9 cellular contexts compared by ENCODE assay signal in the genomic region with DNA sequence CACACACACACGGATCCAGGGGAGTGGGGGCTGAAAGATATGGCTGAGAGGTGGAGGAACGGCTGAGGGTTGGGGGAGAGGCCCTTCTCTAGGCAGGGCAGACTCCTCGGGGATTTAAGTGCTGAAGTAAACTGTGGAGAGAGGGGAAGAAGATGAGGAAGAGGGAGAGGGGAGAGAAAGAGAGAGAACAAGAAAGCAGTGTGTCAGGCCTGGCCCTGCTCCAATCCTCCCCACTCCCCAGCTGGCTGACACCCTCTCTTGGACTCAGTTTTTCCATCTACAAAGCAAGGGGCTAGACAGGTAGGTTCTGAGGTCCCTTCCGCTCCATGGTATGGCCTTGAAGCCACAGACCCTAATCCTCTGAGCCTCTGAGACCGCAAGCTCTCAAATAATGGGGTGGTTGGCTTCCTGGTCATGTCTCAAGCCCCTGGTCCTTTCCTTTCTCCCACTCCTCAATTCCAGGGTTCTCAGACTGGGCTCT. TPM values are rescaled to one million over a fixed set of nuclear protein-coding genes. Genes with fewer than 3 reads are reported as not detected.
DNase-seq lines count a peak whose midpoint lies in the region; ATAC-seq, FAIRE-seq and TF ChIP-seq lines count a peak whose summit lies in the region.
"Had no signal": no experiment of that assay in that cellular context is flagged by ENCODE, and none has a peak within 500 bp of the region (broad histone marks: within the 10 kb centered on the region; RNA-seq: fewer than 3 reads in every experiment).

No MANE protein-coding gene starts in this region.

- H3K4me3 ChIP-seq in keratinocyte (ENCODE audit: control insufficient read depth in 2 of 3, extremely low read depth in 1 of 3, insufficient read depth in 2 of 3, low read depth in 1 of 3, low read length in 3 of 3), result no peak overlapping the region

- dilution Hi-C loops in keratinocyte (cut with MboI; ENCODE audit: extremely low pct_ligation_motif_present, low sequenced_read_pairs), result no loop called here

- POLR2A ChIA-PET in activated naive CD8-positive, alpha-beta T cell treated with anti-CD3 and anti-CD28 coated beads, Interleukin-2, amount 10 ng/mL, durations not matched to agents 7 days and 5 days (lab: Charles Lee), result interaction anchor here (1.3 to 14.8 kb wide), 3 partner anchors 8 to 11 kb away, joined by 3 to 384 read pairs (median 4); a partner anchor contains a TSS

- H4K20me1 ChIP-seq in keratinocyte (ENCODE audit: control insufficient read depth, extremely low read depth, insufficient read depth, low read length), result no peaks in the 10 kb centered on the region

- no peaks in the 10 kb centered on the region for H3K27me3 ChIP-seq in keratinocyte (ENCODE audit: control insufficient read depth, extremely low read depth, insufficient read depth, low read length)

- H3K27ac Mint-ChIP-seq in T-helper 1 cell treated with Interleukin-12 subunit alpha and Interleukin-12 subunit beta and Interleukin-4 antibody, amounts not matched to agents 30 μg/mL and 1 μg/mL, for 36 hours, result peak overlapping the region; percentile 76
- H3K27ac Mint-ChIP-seq in activated naive CD8-positive, alpha-beta T cell treated with anti-CD3 and anti-CD28 coated beads, Interleukin-2, amount 10 ng/mL, durations not matched to agents 7 days and 5 days, result peak overlapping the region; percentile 86
- H3K27ac Mint-ChIP-seq in stimulated activated naive CD8-positive, alpha-beta T cell treated with anti-CD3 and anti-CD28 coated beads, Interleukin-15, Interleukin-2, amounts not matched to agents 100 ng/mL and 50 ng/mL, for 24 hours, result peak overlapping the region; percentile 96

- peaks cover 34% of the 10 kb centered on the region for H3K4me1 ChIP-seq in keratinocyte (ENCODE audit: control insufficient read depth, extremely low read depth, insufficient read depth, low read length)

- no peaks in the 10 kb centered on the region for H3K9me3 ChIP-seq in keratinocyte (ENCODE audit: control insufficient read depth, low read depth, low read length)

- H3K27ac ChIP-seq in keratinocyte (ENCODE audit: control insufficient read depth, insufficient read depth, low read length), result no peak overlapping the region

- H3K36me3 ChIP-seq in keratinocyte (ENCODE audit: control insufficient read depth in 2 of 2, extremely low read depth in 1 of 2, insufficient read depth in 2 of 2, low read length in 2 of 2), result peaks cover 12 to 26% of the 10 kb centered on the region in 2 experiments

- no peak for DNase-seq in T-helper 1 cell
- no peak for DNase-seq in activated naive CD8-positive, alpha-beta T cell treated with anti-CD3 and anti-CD28 coated beads, Interleukin-2, amount 10 ng/mL, durations not matched to agents 7 days and 5 days
- no peak for DNase-seq in keratinocyte (ENCODE audit: low read depth, low spot score)
- no peak for DNase-seq in NCI-H82 treated with DMSO at 0.1 percent for 48 hours (lab: John Stamatoyannopoulos, UW; ENCODE audit: unreplicated experiment)
- no peak for DNase-seq in AG20443 (ENCODE audit: low spot score)
- no peak for DNase-seq in HCEC 1CT
- DNase-seq: ACHN had no signal

- FAIRE-seq in keratinocyte (lab: Jason Lieb, UNC), result no peak

- ATAC-seq in activated naive CD8-positive, alpha-beta T cell treated with anti-CD3 and anti-CD28 coated beads, Interleukin-2, amount 10 ng/mL, durations not matched to agents 7 days and 5 days (ENCODE audit: low read depth), result no peak

- H3K79me2 ChIP-seq in keratinocyte (ENCODE audit: control insufficient read depth, insufficient read depth, low read length), result peaks cover 22% of the 10 kb centered on the region

- peaks cover 30% of the 10 kb centered on the region for H3K36me3 Mint-ChIP-seq in T-helper 1 cell treated with Interleukin-12 subunit alpha and Interleukin-12 subunit beta and Interleukin-4 antibody, amounts not matched to agents 30 μg/mL and 1 μg/mL, for 36 hours (ENCODE audit: low read depth)
- peaks cover 23% of the 10 kb centered on the region for H3K36me3 Mint-ChIP-seq in activated naive CD8-positive, alpha-beta T cell treated with anti-CD3 and anti-CD28 coated beads, Interleukin-2, amount 10 ng/mL, durations not matched to agents 7 days and 5 days
- H3K36me3 Mint-ChIP-seq in stimulated activated naive CD8-positive, alpha-beta T cell treated with anti-CD3 and anti-CD28 coated beads, Interleukin-15, Interleukin-2, amounts not matched to agents 100 ng/mL and 50 ng/mL, for 24 hours (ENCODE audit: low read depth), result peaks cover 30% of the 10 kb centered on the region

- H3K9me1 ChIP-seq in keratinocyte (ENCODE audit: control insufficient read depth, extremely low read depth, insufficient read depth, low read length), result no peaks in the 10 kb centered on the region

- peaks cover 49% of the 10 kb centered on the region for H3K4me1 Mint-ChIP-seq in T-helper 1 cell treated with Interleukin-12 subunit alpha and Interleukin-12 subunit beta and Interleukin-4 antibody, amounts not matched to agents 30 μg/mL and 1 μg/mL, for 36 hours (ENCODE audit: low read depth)
- peaks cover 45% of the 10 kb centered on the region for H3K4me1 Mint-ChIP-seq in activated naive CD8-positive, alpha-beta T cell treated with anti-CD3 and anti-CD28 coated beads, Interleukin-2, amount 10 ng/mL, durations not matched to agents 7 days and 5 days
- H3K4me1 Mint-ChIP-seq in stimulated activated naive CD8-positive, alpha-beta T cell treated with anti-CD3 and anti-CD28 coated beads, Interleukin-15, Interleukin-2, amounts not matched to agents 100 ng/mL and 50 ng/mL, for 24 hours (ENCODE audit: low read depth), result peaks cover 61% of the 10 kb centered on the region

- peak overlapping the region; percentile 29 for H3K9ac ChIP-seq in keratinocyte (ENCODE audit: control insufficient read depth, extremely low read depth, insufficient read depth, low read length)

- TF ChIP-seq CTCF in keratinocyte (optimal IDR thresholded peaks at IDR 0.05 in 1 of 3, IDR thresholded peaks at IDR 0.05 in 1 of 3, conservative IDR thresholded peaks at IDR 0.05 in 1 of 3; ENCODE audit: extremely low read depth in 1 of 3, insufficient read depth in 2 of 3, low read length in 3 of 3), result no peak

- peak overlapping the region; percentile 84 for H3K4me3 Mint-ChIP-seq in T-helper 1 cell treated with Interleukin-12 subunit alpha and Interleukin-12 subunit beta and Interleukin-4 antibody, amounts not matched to agents 30 μg/mL and 1 μg/mL, for 36 hours
- peak overlapping the region; percentile 87 for H3K4me3 Mint-ChIP-seq in activated naive CD8-positive, alpha-beta T cell treated with anti-CD3 and anti-CD28 coated beads, Interleukin-2, amount 10 ng/mL, durations not matched to agents 7 days and 5 days
- peak overlapping the region; percentile 89 for H3K4me3 Mint-ChIP-seq in stimulated activated naive CD8-positive, alpha-beta T cell treated with anti-CD3 and anti-CD28 coated beads, Interleukin-15, Interleukin-2, amounts not matched to agents 100 ng/mL and 50 ng/mL, for 24 hours

- H3K9me3 Mint-ChIP-seq in T-helper 1 cell treated with Interleukin-12 subunit alpha and Interleukin-12 subunit beta and Interleukin-4 antibody, amounts not matched to agents 30 μg/mL and 1 μg/mL, for 36 hours, result no peaks in the 10 kb centered on the region
- no peaks in the 10 kb centered on the region for H3K9me3 Mint-ChIP-seq in activated naive CD8-positive, alpha-beta T cell treated with anti-CD3 and anti-CD28 coated beads, Interleukin-2, amount 10 ng/mL, durations not matched to agents 7 days and 5 days
- no peaks in the 10 kb centered on the region for H3K9me3 Mint-ChIP-seq in stimulated activated naive CD8-positive, alpha-beta T cell treated with anti-CD3 and anti-CD28 coated beads, Interleukin-15, Interleukin-2, amounts not matched to agents 100 ng/mL and 50 ng/mL, for 24 hours

- H3K27me3 Mint-ChIP-seq in T-helper 1 cell treated with Interleukin-12 subunit alpha and Interleukin-12 subunit beta and Interleukin-4 antibody, amounts not matched to agents 30 μg/mL and 1 μg/mL, for 36 hours (ENCODE audit: low read depth), result no peaks in the 10 kb centered on the region
- H3K27me3 Mint-ChIP-seq in activated naive CD8-positive, alpha-beta T cell treated with anti-CD3 and anti-CD28 coated beads, Interleukin-2, amount 10 ng/mL, durations not matched to agents 7 days and 5 days, result no peaks in the 10 kb centered on the region
- no peaks in the 10 kb centered on the region for H3K27me3 Mint-ChIP-seq in stimulated activated naive CD8-positive, alpha-beta T cell treated with anti-CD3 and anti-CD28 coated beads, Interleukin-15, Interleukin-2, amounts not matched to agents 100 ng/mL and 50 ng/mL, for 24 hours

- no peak overlapping the region for H3K4me2 ChIP-seq in keratinocyte (ENCODE audit: control insufficient read depth, extremely low read depth, insufficient read depth, low read depth, low read length)

- H2AFZ ChIP-seq in keratinocyte (ENCODE audit: control insufficient read depth, low read length), result no peak overlapping the region

RNA-seq across cellular contexts. Expression of a gene that starts 2.0 kb away (rescaled TPM):
- total RNA-seq in activated naive CD8-positive, alpha-beta T cell treated with anti-CD3 and anti-CD28 coated beads, Interleukin-2, amount 10 ng/mL, durations not matched to agents 7 days and 5 days, result 100 to 1,000 TPM; 116 to 118 TPM
- polyA plus RNA-seq in keratinocyte, result 8.1 to 10.4 TPM (median 9.8 TPM) in 3 replicates
- polyA plus RNA-seq in keratinocyte (2011; ENCODE audit: low read depth), result 4.8 TPM
- 18.2 and 18.5 TPM in 2 replicates for polyA plus RNA-seq in keratinocyte (2011; cell fraction: cytosol; rRNA removed)
- polyA plus RNA-seq in keratinocyte (2011; cell fraction: nucleus; rRNA removed), result 25.2 and 27.5 TPM in 2 replicates
- polyA plus RNA-seq in keratinocyte (2012; ENCODE audit: low replicate concordance), result 17.1 and 41.4 TPM in 2 replicates
- 4.3 to 11.4 TPM (median 5.8 TPM) in 3 replicates for polyA minus RNA-seq in keratinocyte
- 3.6 TPM for polyA minus RNA-seq in keratinocyte (2011; cell fraction: cytosol; rRNA and poly(A)+ RNA removed)
- polyA minus RNA-seq in keratinocyte (2011; cell fraction: nucleus; rRNA and poly(A)+ RNA removed), result 3.1 and 5.4 TPM in 2 replicates

RNA-seq across cellular contexts. Expression of a gene that starts 8.6 kb away (rescaled TPM):
- 10 to 100 TPM; 52.7 to 53.6 TPM for total RNA-seq in activated naive CD8-positive, alpha-beta T cell treated with anti-CD3 and anti-CD28 coated beads, Interleukin-2, amount 10 ng/mL, durations not matched to agents 7 days and 5 days
- polyA plus RNA-seq in keratinocyte, result 14.4 to 15.2 TPM (median 15.1 TPM) in 3 replicates
- polyA plus RNA-seq in keratinocyte (2011; ENCODE audit: low read depth), result 112 TPM
- 6.8 and 12.7 TPM in 2 replicates for polyA plus RNA-seq in keratinocyte (2011; cell fraction: cytosol; rRNA removed)
- polyA plus RNA-seq in keratinocyte (2011; cell fraction: nucleus; rRNA removed), result 50.1 and 90.1 TPM in 2 replicates
- polyA plus RNA-seq in keratinocyte (2012; ENCODE audit: low replicate concordance), result 24.3 and 51.6 TPM in 2 replicates
- 29.9 to 138 TPM (median 46.3 TPM) in 3 replicates for polyA minus RNA-seq in keratinocyte
- polyA minus RNA-seq in keratinocyte (2011; cell fraction: cytosol; rRNA and poly(A)+ RNA removed), result 38.8 TPM
- polyA minus RNA-seq in keratinocyte (2011; cell fraction: nucleus; rRNA and poly(A)+ RNA removed), result 61.0 and 101 TPM in 2 replicates

RNA-seq across cellular contexts. Expression of a gene that starts 15.4 kb away (rescaled TPM):
- total RNA-seq in activated naive CD8-positive, alpha-beta T cell treated with anti-CD3 and anti-CD28 coated beads, Interleukin-2, amount 10 ng/mL, durations not matched to agents 7 days and 5 days, result 10 to 100 TPM; 39.5 to 46.4 TPM
- 16.2 to 21.8 TPM (median 19.0 TPM) in 3 replicates for polyA plus RNA-seq in keratinocyte
- 10.0 TPM for polyA plus RNA-seq in keratinocyte (2011; ENCODE audit: low read depth)
- 13.1 and 16.1 TPM in 2 replicates for polyA plus RNA-seq in keratinocyte (2011; cell fraction: cytosol; rRNA removed)
- 19.6 and 21.1 TPM in 2 replicates for polyA plus RNA-seq in keratinocyte (2011; cell fraction: nucleus; rRNA removed)
- 13.7 and 19.3 TPM in 2 replicates for polyA plus RNA-seq in keratinocyte (2012; ENCODE audit: low replicate concordance)
- 20.1 to 94.3 TPM (median 45.7 TPM) in 3 replicates for polyA minus RNA-seq in keratinocyte
- 44.7 TPM for polyA minus RNA-seq in keratinocyte (2011; cell fraction: cytosol; rRNA and poly(A)+ RNA removed)
- 48.4 and 76.6 TPM in 2 replicates for polyA minus RNA-seq in keratinocyte (2011; cell fraction: nucleus; rRNA and poly(A)+ RNA removed)

RNA-seq across cellular contexts. Expression of a gene that starts 29.2 kb away (rescaled TPM):
- total RNA-seq in activated naive CD8-positive, alpha-beta T cell treated with anti-CD3 and anti-CD28 coated beads, Interleukin-2, amount 10 ng/mL, durations not matched to agents 7 days and 5 days, result 10 to 100 TPM; 15.7 to 16.5 TPM
- 4.2 to 6.3 TPM (median 5.5 TPM) in 3 replicates for polyA plus RNA-seq in keratinocyte
- polyA plus RNA-seq in keratinocyte (2011; ENCODE audit: low read depth), result 0.90 TPM
- 3.3 and 7.3 TPM in 2 replicates for polyA plus RNA-seq in keratinocyte (2011; cell fraction: cytosol; rRNA removed)
- 4.4 and 5.6 TPM in 2 replicates for polyA plus RNA-seq in keratinocyte (2011; cell fraction: nucleus; rRNA removed)
- 4.5 and 6.5 TPM in 2 replicates for polyA plus RNA-seq in keratinocyte (2012; ENCODE audit: low replicate concordance)
- polyA minus RNA-seq in keratinocyte, result 2.9 to 5.0 TPM (median 3.9 TPM) in 3 replicates
- polyA minus RNA-seq in keratinocyte (2011; cell fraction: cytosol; rRNA and poly(A)+ RNA removed), result 10.6 TPM
- 3.3 and 3.4 TPM in 2 replicates for polyA minus RNA-seq in keratinocyte (2011; cell fraction: nucleus; rRNA and poly(A)+ RNA removed)

RNA-seq across cellular contexts. Expression of a gene that starts 36.9 kb away (rescaled TPM):
- total RNA-seq in activated naive CD8-positive, alpha-beta T cell treated with anti-CD3 and anti-CD28 coated beads, Interleukin-2, amount 10 ng/mL, durations not matched to agents 7 days and 5 days, result under 1 TPM; 0.23 to 0.75 TPM
- 0.05 to 0.33 TPM (median 0.16 TPM) in 3 replicates for polyA plus RNA-seq in keratinocyte
- polyA plus RNA-seq in keratinocyte (2011; ENCODE audit: low read depth), result 0.60 TPM
- 0.97 TPM in 1 of 2 replicates, not detected in the other for polyA plus RNA-seq in keratinocyte (2011; cell fraction: cytosol; rRNA removed)
- polyA plus RNA-seq in keratinocyte (2011; cell fraction: nucleus; rRNA removed), result 0.42 and 1.5 TPM in 2 replicates
- polyA plus RNA-seq in keratinocyte (2012; ENCODE audit: low replicate concordance), result 0.81 and 1.1 TPM in 2 replicates
- polyA minus RNA-seq in keratinocyte, result not detected in 3 replicates
- 4.2 TPM for polyA minus RNA-seq in keratinocyte (2011; cell fraction: cytosol; rRNA and poly(A)+ RNA removed)
- 1.1 TPM in 1 of 2 replicates, not detected in the other for polyA minus RNA-seq in keratinocyte (2011; cell fraction: nucleus; rRNA and poly(A)+ RNA removed)
